16 cellular contexts compared by ENCODE assay signal in the genomic region with DNA sequence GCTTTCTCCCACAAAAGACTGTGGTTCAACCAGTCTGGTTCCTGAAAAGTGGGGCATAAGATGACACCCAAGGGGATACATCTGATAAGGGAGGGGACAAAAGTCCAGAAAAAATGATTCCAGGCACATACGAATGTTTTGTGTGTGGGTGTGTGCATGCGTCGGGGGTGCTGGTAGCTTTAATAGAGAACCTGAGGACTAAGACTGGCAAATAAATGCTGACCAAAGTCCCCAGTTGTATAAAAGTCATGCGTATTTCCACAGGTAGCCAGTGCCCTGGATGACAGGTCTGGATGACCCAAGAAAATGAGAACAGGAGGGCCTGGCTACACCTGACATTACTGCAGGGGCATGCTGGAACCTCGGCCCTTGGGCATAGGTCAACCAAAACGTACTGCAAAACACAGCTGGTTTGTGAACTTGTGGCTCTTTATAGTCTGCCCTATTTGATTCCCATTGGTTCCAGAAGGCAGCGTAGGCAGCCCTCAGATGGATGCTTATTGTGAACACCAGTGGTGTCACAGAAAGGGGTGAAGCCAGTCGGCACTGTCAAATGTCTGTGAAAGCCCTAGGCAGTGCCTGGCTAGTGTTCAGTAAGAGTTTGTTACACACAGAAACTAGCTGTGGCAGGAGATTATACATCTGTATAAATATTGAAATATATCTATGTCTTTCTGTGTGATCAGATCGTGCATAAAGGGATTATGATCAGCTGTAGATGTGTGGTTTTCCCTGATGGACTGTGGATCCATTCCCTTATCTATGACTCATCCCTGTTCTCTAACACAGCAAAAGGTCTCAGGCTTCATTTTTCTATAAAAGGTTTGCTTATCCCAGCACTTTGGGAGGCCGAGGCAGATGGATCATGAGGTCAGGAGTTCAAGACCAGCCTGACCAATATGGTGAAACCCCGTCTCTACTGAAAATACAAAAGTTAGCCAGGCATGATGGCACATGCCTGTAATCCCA. TPM values are rescaled to one million over a fixed set of nuclear protein-coding genes. Genes with fewer than 3 reads are reported as not detected.
DNase-seq lines count a peak whose midpoint lies in the region; ATAC-seq and TF ChIP-seq lines count a peak whose summit lies in the region.
"Had no signal": no experiment of that assay in that cellular context is flagged by ENCODE, and none has a peak within 500 bp of the region (broad histone marks: within the 10 kb centered on the region; RNA-seq: fewer than 3 reads in every experiment).

No MANE protein-coding gene starts in this region.

- H3K27me3 Mint-ChIP-seq in activated T-helper 17 cell treated with anti-CD3 and anti-CD28 coated beads, Interleukin-2, amount 50 U/mL, for 72 hours = peaks cover 22% of the 10 kb centered on the region

- H3K36me3 ChIP-seq in hepatocyte (replicated peaks; ENCODE audit: insufficient read depth, low read depth) (no peaks in the 10 kb centered on the region), right lobe of liver (no peaks in the 10 kb centered on the region)
- H3K36me3 ChIP-seq: HAP-1 had no signal

- H3K4me3 ChIP-seq in hepatocyte = no peak overlapping the region
- H3K4me3 ChIP-seq in right lobe of liver = peak overlapping the region in 2 of 3 donors; percentile 15 to 20
- H3K4me3 ChIP-seq: GM23248, HAP-1 had no signal

- peaks cover 6% of the 10 kb centered on the region for H3K4me1 Mint-ChIP-seq in activated T-helper 17 cell treated with anti-CD3 and anti-CD28 coated beads, Interleukin-2, amount 50 U/mL, for 72 hours

- no peaks in the 10 kb centered on the region for H3K9me2 ChIP-seq in hepatocyte (replicated peaks; ENCODE audit: insufficient read depth)

- H3K4me1 ChIP-seq in hepatocyte (ENCODE audit: insufficient read depth) = peaks cover 8% of the 10 kb centered on the region
- H3K4me1 ChIP-seq in right lobe of liver = peaks cover 0 to 24% (median 4%) of the 10 kb centered on the region in 4 donors
- H3K4me1 ChIP-seq: HAP-1 had no signal

- H3K27ac Mint-ChIP-seq in activated T-helper 17 cell treated with anti-CD3 and anti-CD28 coated beads, Interleukin-2, amount 50 U/mL, for 72 hours = no peak overlapping the region
- H3K27ac Mint-ChIP-seq: CD4-positive, alpha-beta T cell had no signal

- WGBS in hepatocyte (ENCODE audit: low lambda C conversion rate, missing lambda C conversion rate) = 79% methylated on average over 11 of the region's 11 CpGs
- WGBS in right lobe of liver (ENCODE audit: insufficient coverage, low coverage, low lambda C conversion rate, missing lambda C conversion rate) = 43% methylated on average over 7 of the region's 11 CpGs

- H3K9me3 ChIP-seq in hepatocyte (ENCODE audit: low read depth) = no peaks in the 10 kb centered on the region
- no peaks in the 10 kb centered on the region for H3K9me3 ChIP-seq in right lobe of liver
- H3K9me3 ChIP-seq: HAP-1 had no signal

- H3K4me3 Mint-ChIP-seq in activated T-helper 17 cell treated with anti-CD3 and anti-CD28 coated beads, Interleukin-2, amount 50 U/mL, for 72 hours = no peak overlapping the region
- H3K4me3 Mint-ChIP-seq: CD4-positive, alpha-beta T cell had no signal

- peak; percentile 24 for DNase-seq in HS-27A (ENCODE audit: low read depth)
- peak; percentile 15 for DNase-seq in RPMI7951 (ENCODE audit: low read depth)
- peak; percentile 50 for DNase-seq in hepatocyte (ENCODE audit: low spot score)
- DNase-seq in right lobe of liver = peak; percentile 59 to 90 (median 87)
- no peak for DNase-seq in HK-2 (ENCODE audit: unreplicated experiment)
- DNase-seq: AML-193; Caco-2; CD4-positive, alpha-beta T cell; DMS153; DMS79; GDM1; GM23248 had no signal

- no peaks in the 10 kb centered on the region for H4K20me1 ChIP-seq in hepatocyte (ENCODE audit: insufficient read depth, poor library complexity, severe bottlenecking)

- H3K36me3 Mint-ChIP-seq in activated T-helper 17 cell treated with anti-CD3 and anti-CD28 coated beads, Interleukin-2, amount 50 U/mL, for 72 hours (ENCODE audit: low read depth) = no peaks in the 10 kb centered on the region

- no peaks in the 10 kb centered on the region for H3K9me3 Mint-ChIP-seq in activated T-helper 17 cell treated with anti-CD3 and anti-CD28 coated beads, Interleukin-2, amount 50 U/mL, for 72 hours
- H3K9me3 Mint-ChIP-seq: CD4-positive, alpha-beta T cell had no signal

- no peaks in the 10 kb centered on the region for H3K27me3 ChIP-seq in hepatocyte
- H3K27me3 ChIP-seq in right lobe of liver = no peaks in the 10 kb centered on the region

- no peak overlapping the region for H3K4me2 ChIP-seq in hepatocyte

- TF ChIP-seq CTCF in hepatocyte (IDR thresholded peaks at IDR 0.05; ENCODE audit: poor library complexity) = no peak
- TF ChIP-seq CTCF in right lobe of liver (IDR thresholded peaks at IDR 0.05) = no peak

- ATAC-seq in right lobe of liver = peak; percentile 83 to 93 (median 90)
- ATAC-seq in HG03571 (IDR thresholded peaks at IDR 0.05; ENCODE audit: unreplicated experiment) = no peak
- no peak for ATAC-seq in activated T-helper 17 cell treated with anti-CD3 and anti-CD28 coated beads, Interleukin-2, amount 50 U/mL, for 72 hours (replicated peaks)

- no peaks in the 10 kb centered on the region for H3K79me2 ChIP-seq in hepatocyte

- H3K27ac ChIP-seq in hepatocyte (peak overlapping the region; percentile 88), right lobe of liver (peak overlapping the region; percentile 68 to 91 (median 75))
- H3K27ac ChIP-seq: C4-2B, GM23248 had no signal

- no peak for TF ChIP-seq POLR2A in right lobe of liver (IDR thresholded peaks at IDR 0.05)

- intact Hi-C loops in right lobe of liver (cut with DNase I) = no loop called here

- H2AFZ ChIP-seq in hepatocyte = no peak overlapping the region
- H2AFZ ChIP-seq: GM23248 had no signal

RNA-seq across cellular contexts. Expression of a gene that starts 58.3 kb away (rescaled TPM):
- total RNA-seq in RPMI7951 (2014; rRNA removed; shearing (Covaris generic)) = 10.8 and 13.0 TPM in 2 replicates
- total RNA-seq in hepatocyte = 21.5 and 27.3 TPM in 2 replicates
- 28.1 and 35.3 TPM in 2 replicates for polyA plus RNA-seq in hepatocyte
- 10 to 100 TPM; 13.0 to 53.9 (median 18.9) TPM for total RNA-seq in right lobe of liver
- 100 to 1,000 TPM in 1 of 2 donors, 10 to 100 TPM in 1; 75.4 to 309 TPM for total RNA-seq in activated T-helper 17 cell treated with anti-CD3 and anti-CD28 coated beads, Interleukin-2, amount 50 U/mL, for 72 hours

Comparison
In these comparisons a context has a peak if more than half of its experiments do, and no peak if none do; other contexts are left out.
1. ATAC-seq: peak in right lobe of liver (4 of 4); none in HG03571 (single experiment) and activated T-helper 17 cell treated with anti-CD3 and anti-CD28 coated beads, Interleukin-2, amount 50 U/mL, for 72 hours (single experiment).